Comparison of ENCODE assay signal across 9 cellular contexts in genomic region chr2:24075259-24075658, GRCh38. TPM values are rescaled to one million over a fixed set of nuclear protein-coding genes. Genes with fewer than 3 reads are reported as not detected.
DNase-seq lines count a peak whose midpoint lies in the region; ATAC-seq, FAIRE-seq and TF ChIP-seq lines count a peak whose summit lies in the region.
"Had no signal": no experiment of that assay in that cellular context is flagged by ENCODE, and none has a peak within 500 bp of the region (broad histone marks: within the 10 kb centered on the region; RNA-seq: fewer than 3 reads in every experiment).

No MANE protein-coding gene starts in this region.

- H3K4me1 ChIP-seq in CD8-positive, alpha-beta T cell (ENCODE audit: insufficient read depth, low read length): peaks cover 19% of the 10 kb centered on the region
- H3K4me1 ChIP-seq in PC-9 (replicated peaks; ENCODE audit: insufficient read depth) (peaks cover 21% of the 10 kb centered on the region), endothelial cell of umbilical vein (ENCODE audit: control insufficient read depth, extremely low read depth, insufficient read depth, low read length) (peaks cover 12% of the 10 kb centered on the region), neutrophil (ENCODE audit: control insufficient read depth in 1 of 2, insufficient read depth in 1 of 2, low read depth in 1 of 2, low read length in 1 of 2) (peaks cover 33 to 38% of the 10 kb centered on the region in 2 experiments)

- H2AFZ ChIP-seq in PC-9: 0 out of 2 replicates have a peak overlapping the region, but pooled peaks have one; percentile 88
- no peak overlapping the region for H2AFZ ChIP-seq in endothelial cell of umbilical vein (ENCODE audit: low read depth, low read length)

- CTCF ChIA-PET in CD8-positive, alpha-beta T cell (lab: Charles Lee): interaction anchor here (2.6 kb wide), 1 partner anchor 148 kb away, joined by 10 read pairs; the partner anchor contains the start of gene ATAD2B
- CTCF ChIA-PET in PC-9 (lab: Charles Lee): no interaction called here
- CTCF ChIA-PET in endothelial cell of umbilical vein (lab: Charles Lee): no interaction called here

- peak overlapping the region; percentile 87 for H3K4me3 ChIP-seq in CD8-positive, alpha-beta T cell (ENCODE audit: low read depth, low read length)
- H3K4me3 ChIP-seq in PC-9: peak overlapping the region; percentile 72
- peak overlapping the region; percentile 65 to 87 (median 79) for H3K4me3 ChIP-seq in endothelial cell of umbilical vein (replicated peaks in 1 of 3; ENCODE audit: insufficient read depth in 1 of 3, low read depth in 1 of 3, low read length in 3 of 3)
- H3K4me3 ChIP-seq in neutrophil (ENCODE audit: low read depth in 1 of 2, low read length in 1 of 2): peak overlapping the region; percentile 84 to 100

- TF ChIP-seq POLR2A in endothelial cell of umbilical vein (IDR thresholded peaks at IDR 0.05; ENCODE audit: low read depth, low read length): no peak

- peak overlapping the region; percentile 100 for H3K4me3 Mint-ChIP-seq in CD8-positive, alpha-beta T cell

- no peaks in the 10 kb centered on the region for H3K27me3 ChIP-seq in CD8-positive, alpha-beta T cell (ENCODE audit: insufficient read depth, low read length)
- H3K27me3 ChIP-seq in PC-9 (ENCODE audit: insufficient read depth, low read depth) (no peaks in the 10 kb centered on the region), endothelial cell of umbilical vein (ENCODE audit: control insufficient read depth in 2 of 2, insufficient read depth in 2 of 2, low read length in 2 of 2) (no peaks in the 10 kb centered on the region), neutrophil (no peaks in the 10 kb centered on the region)

- H3K9me2 ChIP-seq in PC-9 (ENCODE audit: insufficient read depth): no peaks in the 10 kb centered on the region

- dilution Hi-C loops in endothelial cell of umbilical vein (cut with MboI; ENCODE audit: extremely low pct_ligation_motif_present, low sequenced_read_pairs): no loop called here

- no peaks in the 10 kb centered on the region for H3K27me3 Mint-ChIP-seq in CD8-positive, alpha-beta T cell (ENCODE audit: low read depth)

- H3K27ac Mint-ChIP-seq in CD8-positive, alpha-beta T cell: peak overlapping the region; percentile 100

- H3K36me3 ChIP-seq in CD8-positive, alpha-beta T cell (ENCODE audit: insufficient read depth, low read length): peaks cover 5% of the 10 kb centered on the region
- H3K36me3 ChIP-seq in PC-9 (ENCODE audit: low read depth) (peaks cover 17% of the 10 kb centered on the region), endothelial cell of umbilical vein (ENCODE audit: control insufficient read depth in 2 of 2, extremely low read depth in 1 of 2, insufficient read depth in 2 of 2, low read length in 2 of 2) (peaks cover 4 to 12% of the 10 kb centered on the region in 2 experiments), neutrophil (peaks cover 48% of the 10 kb centered on the region)

- intact Hi-C loops in CD8-positive, alpha-beta T cell (cut with DNase I, micrococcal nuclease): loop anchor here (5.0 to 10.0 kb wide), 5 partner anchors 133 to 967 kb away; partner anchors contain the start of genes CENPO (in 1 of the 2), DNAJC27 (in 1 of the 2), EFR3B (in 1 of the 2) and NCOA1 (in 1 of the 2)
- intact Hi-C loops in PC-9 (cut with micrococcal nuclease; ENCODE audit: unreplicated experiment) (no loop called here), endothelial cell of umbilical vein (cut with micrococcal nuclease) (no loop called here), sciatic nerve (cut with DNase I) (loop anchor here (10.0 kb wide), 1 partner anchor 1290 kb away; no protein-coding TSS in a partner anchor)

- H3K36me3 Mint-ChIP-seq in CD8-positive, alpha-beta T cell: peaks cover 32% of the 10 kb centered on the region

- no peak for DNase-seq in CD8-positive, alpha-beta T cell
- DNase-seq in PC-9: no peak
- DNase-seq in endothelial cell of umbilical vein (ENCODE audit: low read depth, low spot score): no peak
- DNase-seq in sciatic nerve (ENCODE audit: low spot score): no peak
- DNase-seq in NAMALWA (ENCODE audit: low spot score): no peak
- no peak for DNase-seq in left lobe of liver (ENCODE audit: low spot score)
- DNase-seq: substantia nigra had no signal

- POLR2A ChIA-PET in CD8-positive, alpha-beta T cell (lab: Charles Lee): interaction anchor here (2.8 kb wide), 1 partner anchor 148 kb away, joined by 44 read pairs; the partner anchor contains the start of gene ATAD2B
- POLR2A ChIA-PET in PC-9 (lab: Charles Lee; ENCODE audit: unreplicated experiment): interaction anchor here (0.6 kb wide), 1 partner anchor 25 kb away, joined by 4 read pairs; no protein-coding TSS in a partner anchor
- POLR2A ChIA-PET in endothelial cell of umbilical vein (lab: Charles Lee): interaction anchor here (1.2 to 1.9 kb wide), 2 partner anchors 9 to 149 kb away, joined by 3 to 8 read pairs; partner anchors contain the start of genes ATAD2B and TP53I3

- H3K9me1 ChIP-seq in endothelial cell of umbilical vein (replicated peaks; ENCODE audit: control insufficient read depth, extremely low read depth, insufficient read depth, low read length): no peaks in the 10 kb centered on the region

- no peak for FAIRE-seq in endothelial cell of umbilical vein (lab: Jason Lieb, UNC)

- H3K9ac ChIP-seq in endothelial cell of umbilical vein (replicated peaks; ENCODE audit: extremely low read depth, insufficient read depth, low read length): peak overlapping the region; percentile 90

- peaks cover 44% of the 10 kb centered on the region for H3F3A ChIP-seq in PC-9 (ENCODE audit: insufficient read depth, low read depth)

- BruUV-seq in PC-9 (replicated peaks; lab: Mats Ljungman, UMichigan): no TSS peak
- no TSS peak for BruUV-seq in endothelial cell of umbilical vein (replicated peaks; lab: Mats Ljungman, UMichigan)

- H4K20me1 ChIP-seq in PC-9 (ENCODE audit: insufficient read depth): peaks cover 34% of the 10 kb centered on the region
- H4K20me1 ChIP-seq in endothelial cell of umbilical vein (replicated peaks; ENCODE audit: control insufficient read depth, extremely low read depth, insufficient read depth, low read length): no peaks in the 10 kb centered on the region

- TF ChIP-seq CTCF in CD8-positive, alpha-beta T cell (IDR thresholded peaks at IDR 0.05): no peak
- TF ChIP-seq CTCF in PC-9 (conservative IDR thresholded peaks at IDR 0.05) (no peak), endothelial cell of umbilical vein (IDR thresholded peaks at IDR 0.05; ENCODE audit: extremely low read depth in 1 of 2, insufficient read depth in 1 of 2, low read depth in 1 of 2, low read length in 2 of 2) (no peak), neutrophil (IDR thresholded peaks at IDR 0.05) (no peak)

- peaks cover 36% of the 10 kb centered on the region for H3K4me1 Mint-ChIP-seq in CD8-positive, alpha-beta T cell (ENCODE audit: low read depth)

- H3K27ac ChIP-seq in CD8-positive, alpha-beta T cell (ENCODE audit: low read depth, low read length): no peak overlapping the region
- H3K27ac ChIP-seq in PC-9 (peak overlapping the region; percentile 85), endothelial cell of umbilical vein (ENCODE audit: insufficient read depth, low read depth, low read length) (no peak overlapping the region), neutrophil (peak overlapping the region; percentile 95)

- no peaks in the 10 kb centered on the region for H3K9me3 ChIP-seq in CD8-positive, alpha-beta T cell (ENCODE audit: low read length)
- H3K9me3 ChIP-seq in PC-9 (ENCODE audit: insufficient read depth, low read depth) (no peaks in the 10 kb centered on the region), endothelial cell of umbilical vein (replicated peaks; ENCODE audit: control insufficient read depth, insufficient read depth, low read length) (no peaks in the 10 kb centered on the region), neutrophil (no peaks in the 10 kb centered on the region)

- H3K4me2 ChIP-seq in PC-9 (peak overlapping the region; percentile 82), endothelial cell of umbilical vein (ENCODE audit: insufficient read depth, low read length) (peak overlapping the region; percentile 71)

- ATAC-seq in CD8-positive, alpha-beta T cell: no peak
- no peak for ATAC-seq in sciatic nerve
- no peak for ATAC-seq in GM19455 (IDR thresholded peaks at IDR 0.05; ENCODE audit: unreplicated experiment)
- no peak for ATAC-seq in left lobe of liver

- H3K9me3 Mint-ChIP-seq in CD8-positive, alpha-beta T cell: no peaks in the 10 kb centered on the region

- H3K79me2 ChIP-seq in PC-9 (ENCODE audit: low read depth) (peaks cover 46% of the 10 kb centered on the region), endothelial cell of umbilical vein (ENCODE audit: control insufficient read depth, insufficient read depth, low read length) (peaks cover 36% of the 10 kb centered on the region)

RNA-seq across cellular contexts. Expression of gene SF3B6, which starts 0.9 kb away (rescaled TPM):
- total RNA-seq in CD8-positive, alpha-beta T cell: 10 to 100 TPM; 69.7 to 78.9 TPM
- 106 and 123 TPM in 2 replicates for total RNA-seq in PC-9 (2021)
- total RNA-seq in endothelial cell of umbilical vein: 105 and 108 TPM in 2 replicates
- polyA plus RNA-seq in endothelial cell of umbilical vein: 91.9 and 150 TPM in 2 replicates
- polyA plus RNA-seq in endothelial cell of umbilical vein (2011; cell fraction: cytosol; rRNA removed): 163 and 172 TPM in 2 replicates
- polyA plus RNA-seq in endothelial cell of umbilical vein (2011; cell fraction: nucleus; rRNA removed): 64.2 and 89.0 TPM in 2 replicates
- 175 and 221 TPM in 2 replicates for polyA plus RNA-seq in endothelial cell of umbilical vein (2012)
- polyA minus RNA-seq in endothelial cell of umbilical vein: 33.3 and 41.4 TPM in 2 replicates
- 38.9 TPM for polyA minus RNA-seq in endothelial cell of umbilical vein (2011; cell fraction: cytosol; rRNA and poly(A)+ RNA removed)
- 13.7 and 13.8 TPM in 2 replicates for polyA minus RNA-seq in endothelial cell of umbilical vein (2011; cell fraction: nucleus; rRNA and poly(A)+ RNA removed)
- total RNA-seq in sciatic nerve: 62.5 TPM
- total RNA-seq in left lobe of liver: 28.1 TPM

RNA-seq across cellular contexts. Expression of gene TP53I3, which starts 9.4 kb away (rescaled TPM):
- under 1 TPM in 1 of 2 experiments, not detected in 1; 0.17 TPM for total RNA-seq in CD8-positive, alpha-beta T cell
- total RNA-seq in PC-9 (2021) (21.4 and 22.9 TPM in 2 replicates), endothelial cell of umbilical vein (94.2 and 102 TPM in 2 replicates), sciatic nerve (25.3 TPM), left lobe of liver (8.0 TPM)
- 112 and 116 TPM in 2 replicates for polyA plus RNA-seq in endothelial cell of umbilical vein
- 77.3 and 102 TPM in 2 replicates for polyA plus RNA-seq in endothelial cell of umbilical vein (2011; cell fraction: cytosol; rRNA removed)
- 168 and 196 TPM in 2 replicates for polyA plus RNA-seq in endothelial cell of umbilical vein (2011; cell fraction: nucleus; rRNA removed)
- 102 and 124 TPM in 2 replicates for polyA plus RNA-seq in endothelial cell of umbilical vein (2012)
- polyA minus RNA-seq in endothelial cell of umbilical vein: 45.3 and 47.2 TPM in 2 replicates
- polyA minus RNA-seq in endothelial cell of umbilical vein (2011; cell fraction: cytosol; rRNA and poly(A)+ RNA removed): 10.4 TPM
- polyA minus RNA-seq in endothelial cell of umbilical vein (2011; cell fraction: nucleus; rRNA and poly(A)+ RNA removed): 24.7 and 25.7 TPM in 2 replicates

RNA-seq across cellular contexts. Expression of gene FKBP1B, which starts 25.7 kb away (rescaled TPM):
- total RNA-seq in CD8-positive, alpha-beta T cell: under 1 TPM in 1 of 2 experiments, not detected in 1; 0.28 TPM
- 4.5 and 4.6 TPM in 2 replicates for total RNA-seq in PC-9 (2021)
- total RNA-seq in endothelial cell of umbilical vein: 12.9 and 16.8 TPM in 2 replicates
- polyA plus RNA-seq in endothelial cell of umbilical vein: 40.2 and 44.6 TPM in 2 replicates
- 38.4 and 41.1 TPM in 2 replicates for polyA plus RNA-seq in endothelial cell of umbilical vein (2011; cell fraction: cytosol; rRNA removed)
- 14.2 and 16.8 TPM in 2 replicates for polyA plus RNA-seq in endothelial cell of umbilical vein (2011; cell fraction: nucleus; rRNA removed)
- polyA plus RNA-seq in endothelial cell of umbilical vein (2012): 27.3 and 30.8 TPM in 2 replicates
- 15.1 and 16.2 TPM in 2 replicates for polyA minus RNA-seq in endothelial cell of umbilical vein
- polyA minus RNA-seq in endothelial cell of umbilical vein (2011; cell fraction: cytosol; rRNA and poly(A)+ RNA removed): not detected
- polyA minus RNA-seq in endothelial cell of umbilical vein (2011; cell fraction: nucleus; rRNA and poly(A)+ RNA removed): 2.7 and 3.2 TPM in 2 replicates
- total RNA-seq in sciatic nerve: 11.1 TPM
- total RNA-seq in left lobe of liver: 9.5 TPM

RNA-seq across cellular contexts. Expression of gene WDCP, which starts 28.1 kb away (rescaled TPM):
- 1 to 10 TPM; 3.7 to 4.8 TPM for total RNA-seq in CD8-positive, alpha-beta T cell
- total RNA-seq in PC-9 (2021) (7.9 and 13.5 TPM in 2 replicates), endothelial cell of umbilical vein (15.4 and 15.9 TPM in 2 replicates), sciatic nerve (11.8 TPM), left lobe of liver (6.8 TPM)
- 7.9 and 9.6 TPM in 2 replicates for polyA plus RNA-seq in endothelial cell of umbilical vein
- polyA plus RNA-seq in endothelial cell of umbilical vein (2011; cell fraction: cytosol; rRNA removed): 7.6 TPM in 2 replicates
- 7.5 and 9.5 TPM in 2 replicates for polyA plus RNA-seq in endothelial cell of umbilical vein (2011; cell fraction: nucleus; rRNA removed)
- polyA plus RNA-seq in endothelial cell of umbilical vein (2012): 8.6 and 16.2 TPM in 2 replicates
- polyA minus RNA-seq in endothelial cell of umbilical vein: 46.3 and 56.8 TPM in 2 replicates
- 6.3 TPM for polyA minus RNA-seq in endothelial cell of umbilical vein (2011; cell fraction: cytosol; rRNA and poly(A)+ RNA removed)
- 4.6 and 11.2 TPM in 2 replicates for polyA minus RNA-seq in endothelial cell of umbilical vein (2011; cell fraction: nucleus; rRNA and poly(A)+ RNA removed)

RNA-seq across cellular contexts. Expression of gene PFN4, which starts 47.9 kb away (rescaled TPM):
- total RNA-seq in CD8-positive, alpha-beta T cell: not detected
- total RNA-seq in PC-9 (2021): 1.2 and 2.6 TPM in 2 replicates
- total RNA-seq in endothelial cell of umbilical vein: 0.93 TPM in 1 of 2 replicates, not detected in the other
- polyA plus RNA-seq in endothelial cell of umbilical vein: 0.23 and 0.27 TPM in 2 replicates
- polyA plus RNA-seq in endothelial cell of umbilical vein (2011; cell fraction: cytosol; rRNA removed): 0.24 and 0.31 TPM in 2 replicates
- polyA plus RNA-seq in endothelial cell of umbilical vein (2011; cell fraction: nucleus; rRNA removed): 0.20 and 0.22 TPM in 2 replicates
- 1.1 TPM in 1 of 2 replicates, not detected in the other for polyA plus RNA-seq in endothelial cell of umbilical vein (2012)
- not detected in 2 replicates for polyA minus RNA-seq in endothelial cell of umbilical vein
- 1.6 TPM for polyA minus RNA-seq in endothelial cell of umbilical vein (2011; cell fraction: cytosol; rRNA and poly(A)+ RNA removed)
- not detected in 2 replicates for polyA minus RNA-seq in endothelial cell of umbilical vein (2011; cell fraction: nucleus; rRNA and poly(A)+ RNA removed)
- 1.5 TPM for total RNA-seq in sciatic nerve
- 0.45 TPM for total RNA-seq in left lobe of liver

Comparison
In these comparisons a context has a peak if more than half of its experiments do, and no peak if none do; other contexts are left out.
1. H3K27ac ChIP-seq: peak in PC-9 (single experiment) and neutrophil (single experiment); none in CD8-positive, alpha-beta T cell (single experiment) and endothelial cell of umbilical vein (single experiment).
2. intact Hi-C loops: an anchor here in CD8-positive, alpha-beta T cell (5.0 to 10.0 kb wide) and sciatic nerve (10.0 kb wide); none called in PC-9 and endothelial cell of umbilical vein.
3. Peak in every context shown above with its lines, with median percentiles within 50 percentile points of each other: H3K4me3 ChIP-seq.